Comparison of ENCODE assay signal across 18 cellular contexts in genomic region chr9:19185191-19185590, GRCh38. TPM values are rescaled to one million over a fixed set of nuclear protein-coding genes. Genes with fewer than 3 reads are reported as not detected.
DNase-seq lines count a peak whose midpoint lies in the region; ATAC-seq and TF ChIP-seq lines count a peak whose summit lies in the region.
"Had no signal": no experiment of that assay in that cellular context is flagged by ENCODE, and none has a peak within 500 bp of the region (broad histone marks: within the 10 kb centered on the region; RNA-seq: fewer than 3 reads in every experiment).

No MANE protein-coding gene starts in this region.

- no peak overlapping the region for H3K23ac ChIP-seq in neuronal stem cell (ENCODE audit: low read depth, low read length, poor library complexity)

- H3K4me1 Mint-ChIP-seq in effector memory CD8-positive, alpha-beta T cell (ENCODE audit: low read depth in 2 of 2) = peaks cover 24 to 29% of the 10 kb centered on the region in 2 donors
- H3K4me1 Mint-ChIP-seq in osteocyte (ENCODE audit: unreplicated experiment) (peaks cover 29% of the 10 kb centered on the region), nephron progenitor cell (peaks cover 11% of the 10 kb centered on the region)

- no peak overlapping the region for H3K4me3 Mint-ChIP-seq in effector memory CD8-positive, alpha-beta T cell
- H3K4me3 Mint-ChIP-seq in osteocyte (ENCODE audit: unreplicated experiment) = no peak overlapping the region
- H3K4me3 Mint-ChIP-seq in nephron progenitor cell = no peak overlapping the region

- no peak overlapping the region for H4K91ac ChIP-seq in neuronal stem cell (ENCODE audit: low read depth, low read length, poor library complexity)

- whole genome bisulfite sequencing in urinary bladder = 81% methylated on average over 1 of the region's 1 CpG
- no CpG with 5 or more reads among the region's 1 CpG for WGBS in neuronal stem cell (ENCODE audit: extremely low coverage in 2 of 2, insufficient read length in 2 of 2, insufficient replicate concordance in 1 of 2), 2 donors

- H2AFZ ChIP-seq in neuronal stem cell (ENCODE audit: low read length) = no peak overlapping the region

- peak overlapping the region; percentile 94 to 97 for H3K27ac Mint-ChIP-seq in effector memory CD8-positive, alpha-beta T cell
- H3K27ac Mint-ChIP-seq in osteocyte (ENCODE audit: unreplicated experiment) (peak overlapping the region; percentile 99), nephron progenitor cell (no peak overlapping the region)

- H3K36me3 ChIP-seq in left ventricle myocardium inferior (no peaks in the 10 kb centered on the region), urinary bladder (ENCODE audit: insufficient read depth) (no peaks in the 10 kb centered on the region), neuronal stem cell (replicated peaks in 1 of 2; ENCODE audit: control insufficient read depth in 2 of 2, insufficient read depth in 2 of 2, low read length in 2 of 2) (no peaks in the 10 kb centered on the region)
- H3K36me3 ChIP-seq: neutrophil had no signal

- H3K4me1 ChIP-seq in left ventricle myocardium inferior (peaks cover 41% of the 10 kb centered on the region), urinary bladder (ENCODE audit: insufficient read depth) (no peaks in the 10 kb centered on the region), neuronal stem cell (ENCODE audit: control insufficient read depth in 2 of 2, insufficient read depth in 1 of 2, low read depth in 1 of 2, low read length in 2 of 2) (peaks cover 2 to 6% of the 10 kb centered on the region in 2 donors)

- no peak for TF ChIP-seq CTCF in left ventricle myocardium inferior (IDR thresholded peaks at IDR 0.05; ENCODE audit: borderline replicate concordance)
- no peak for TF ChIP-seq CTCF in osteocyte (IDR thresholded peaks at IDR 0.05)
- no peak for TF ChIP-seq CTCF in nephron progenitor cell (IDR thresholded peaks at IDR 0.05)

- no peak overlapping the region for H2BK15ac ChIP-seq in neuronal stem cell (ENCODE audit: low read length)

- no peak for DNase-seq in left ventricle myocardium inferior
- DNase-seq in left ventricle myocardium superior = no peak
- DNase-seq in effector memory CD8-positive, alpha-beta T cell = no peak
- DNase-seq in osteocyte (ENCODE audit: extremely low spot score, unreplicated experiment) = no peak
- no peak for DNase-seq in midbrain (lab: John Stamatoyannopoulos, UW)
- DNase-seq in neuronal stem cell (ENCODE audit: low spot score) = no peak
- no peak for DNase-seq in nephron progenitor cell
- DNase-seq: activated CD4-positive, alpha-beta T cell treated with anti-CD3 and anti-CD28 coated beads for 1 hour; activated T-cell treated with anti-CD3 and anti-CD28 coated beads, Interleukin-2, amount 50 U/mL, for 72 hours; DMS79 treated with DMSO at 0.1 percent for 48 hours; kidney; NCI-H1092 treated with DMSO at 0.1 percent for 48 hours; NCI-H2227 treated with DMSO at 0.1 percent for 48 hours; stimulated activated CD4-positive, alpha-beta T cell treated with anti-CD3 and anti-CD28 coated beads, Interleukin-12 subunit alpha, Interleukin-12 subunit beta, amount 100 ng/mL, for 4 hours had no signal

- H3K9me3 Mint-ChIP-seq in effector memory CD8-positive, alpha-beta T cell = no peaks in the 10 kb centered on the region
- no peaks in the 10 kb centered on the region for H3K9me3 Mint-ChIP-seq in osteocyte (ENCODE audit: unreplicated experiment)
- no peaks in the 10 kb centered on the region for H3K9me3 Mint-ChIP-seq in nephron progenitor cell
- H3K9me3 Mint-ChIP-seq: activated T-cell treated with anti-CD3 and anti-CD28 coated beads, Interleukin-2, amount 50 U/mL, for 72 hours; T-helper 1 cell treated with Interleukin-12 subunit alpha and Interleukin-12 subunit beta and Interleukin-4 antibody, amounts not matched to agents 30 μg/mL and 1 μg/mL, for 36 hours had no signal

- no peak overlapping the region for H2BK5ac ChIP-seq in neuronal stem cell (ENCODE audit: low read length)

- no peak overlapping the region for H2BK120ac ChIP-seq in neuronal stem cell (ENCODE audit: low read depth, low read length)

- H4K8ac ChIP-seq in neuronal stem cell (ENCODE audit: low read depth, low read length) = no peak overlapping the region

- H2AK5ac ChIP-seq in neuronal stem cell (ENCODE audit: low read depth, low read length) = no peak overlapping the region

- ATAC-seq in left ventricle myocardium superior = no peak
- no peak for ATAC-seq in effector memory CD8-positive, alpha-beta T cell (replicated peaks)

- H3K79me1 ChIP-seq in neuronal stem cell (ENCODE audit: low read depth, low read length) = no peaks in the 10 kb centered on the region

- H3K9ac ChIP-seq in neuronal stem cell (ENCODE audit: low read depth, low read length, poor library complexity) = no peak overlapping the region

- H3K4me3 ChIP-seq in left ventricle myocardium inferior (no peak overlapping the region), urinary bladder (ENCODE audit: low read depth, low read length) (no peak overlapping the region), neuronal stem cell (ENCODE audit: low read length in 2 of 2) (no peak overlapping the region)

- H3K4me2 ChIP-seq in neuronal stem cell (ENCODE audit: insufficient read depth, low read length, poor library complexity, severe bottlenecking) = no peak overlapping the region

- H3K36me3 Mint-ChIP-seq in effector memory CD8-positive, alpha-beta T cell (ENCODE audit: insufficient read depth) = peaks cover 16% of the 10 kb centered on the region
- H3K36me3 Mint-ChIP-seq in osteocyte (ENCODE audit: unreplicated experiment) (no peaks in the 10 kb centered on the region), nephron progenitor cell (ENCODE audit: low read depth) (no peaks in the 10 kb centered on the region)

- H3K14ac ChIP-seq in neuronal stem cell (ENCODE audit: low read length) = no peak overlapping the region

- no peak overlapping the region for H3K18ac ChIP-seq in neuronal stem cell (ENCODE audit: low read length)

- H3K4ac ChIP-seq in neuronal stem cell (ENCODE audit: low read length) = no peak overlapping the region

- H3K27ac ChIP-seq in left ventricle myocardium inferior (replicated peaks) (peak overlapping the region; percentile 91), urinary bladder (ENCODE audit: low read depth) (peak overlapping the region; percentile 80), neuronal stem cell (replicated peaks; ENCODE audit: low read length) (no peak overlapping the region)
- H3K27ac ChIP-seq: foreskin keratinocyte, neutrophil had no signal

- no peaks in the 10 kb centered on the region for H3K27me3 ChIP-seq in left ventricle myocardium inferior (ENCODE audit: low read depth)
- H3K27me3 ChIP-seq in neuronal stem cell (ENCODE audit: control insufficient read depth in 3 of 3, insufficient read depth in 3 of 3, low read depth in 1 of 3, low read length in 3 of 3) = no peaks in the 10 kb centered on the region
- H3K27me3 ChIP-seq: foreskin keratinocyte, neutrophil had no signal

- no peaks in the 10 kb centered on the region for H3K9me3 ChIP-seq in left ventricle myocardium inferior (replicated peaks)
- no peaks in the 10 kb centered on the region for H3K9me3 ChIP-seq in neuronal stem cell (replicated peaks in 1 of 2; ENCODE audit: control insufficient read depth in 2 of 2, insufficient read depth in 1 of 2, low read depth in 1 of 2, low read length in 2 of 2)
- H3K9me3 ChIP-seq: neutrophil had no signal

- H3K27me3 Mint-ChIP-seq in effector memory CD8-positive, alpha-beta T cell = no peaks in the 10 kb centered on the region
- H3K27me3 Mint-ChIP-seq in osteocyte (ENCODE audit: unreplicated experiment) (no peaks in the 10 kb centered on the region), nephron progenitor cell (ENCODE audit: low read depth, poor library complexity) (no peaks in the 10 kb centered on the region)

- no peak overlapping the region for H2BK12ac ChIP-seq in neuronal stem cell (ENCODE audit: low read length)

- intact Hi-C loops in left ventricle myocardium inferior (cut with micrococcal nuclease) = no loop called here
- intact Hi-C loops in left ventricle myocardium superior (cut with micrococcal nuclease) = no loop called here

RNA-seq across cellular contexts. Expression of gene DENND4C, which starts 45.3 kb away (rescaled TPM):
- total RNA-seq in left ventricle myocardium inferior (20.8 TPM), left ventricle myocardium superior (22.8 TPM), osteocyte (41.3 and 45.9 TPM in 2 replicates), urinary bladder (196 TPM)
- 27.7 TPM for polyA plus RNA-seq in urinary bladder
- 13.3 TPM for polyA plus RNA-seq in neuronal stem cell (2013, experiment 1 of 2)
- 14.0 TPM for polyA plus RNA-seq in neuronal stem cell (2013, experiment 2 of 2)

RNA-seq across cellular contexts. Expression of gene PLIN2, which starts 57.9 kb away (rescaled TPM):
- total RNA-seq in left ventricle myocardium inferior = 131 TPM
- 45.1 TPM for total RNA-seq in left ventricle myocardium superior
- 47.0 and 48.5 TPM in 2 replicates for total RNA-seq in osteocyte
- total RNA-seq in urinary bladder = 73.6 TPM
- 118 TPM for polyA plus RNA-seq in urinary bladder
- 60.1 TPM for polyA plus RNA-seq in neuronal stem cell (2013, experiment 1 of 2)
- polyA plus RNA-seq in neuronal stem cell (2013, experiment 2 of 2) = 58.0 TPM
